Comparison of ENCODE assay signal across 2 cellular contexts in genomic region chr4:109162759-109163158, GRCh38.
TF ChIP-seq lines count a peak whose summit lies in the region.

No MANE protein-coding gene starts in this region.

TF ChIP-seq in GM23338, 12 proteins besides CTCF, POLR2A, EP300 and RAD21:
- no peak for TF ChIP-seq EZH2phosphoT487 (IDR thresholded peaks at IDR 0.05; ENCODE audit: unreplicated experiment)
- TF ChIP-seq ZNF114 (CRISPR knock-in tag; IDR thresholded peaks at IDR 0.05): no peak
- TF ChIP-seq ZNF331 (CRISPR knock-in tag; IDR thresholded peaks at IDR 0.05; ENCODE audit: low read depth): no peak
- TF ChIP-seq REST (IDR thresholded peaks at IDR 0.05; ENCODE audit: unreplicated experiment): no peak
- TF ChIP-seq ETS1 (IDR thresholded peaks at IDR 0.05): no peak
- TF ChIP-seq ZNF462 (CRISPR knock-in tag; IDR thresholded peaks at IDR 0.05): no peak
- TF ChIP-seq EZH2 (IDR thresholded peaks at IDR 0.05; ENCODE audit: low read depth, unreplicated experiment): no peak
- TF ChIP-seq NANOG (IDR thresholded peaks at IDR 0.05; ENCODE audit: borderline replicate concordance): no peak
- TF ChIP-seq POLR2AphosphoS5 (IDR thresholded peaks at IDR 0.05; ENCODE audit: low read depth): no peak
- TF ChIP-seq JUNB (IDR thresholded peaks at IDR 0.05; ENCODE audit: unreplicated experiment): no peak
- no peak for TF ChIP-seq STAT1 (IDR thresholded peaks at IDR 0.05; ENCODE audit: unreplicated experiment)
- TF ChIP-seq CREB1 (CRISPR knock-in tag; IDR thresholded peaks at IDR 0.05; ENCODE audit: low read depth): no peak

TF ChIP-seq in H1, 55 proteins besides CTCF, POLR2A, EP300 and RAD21:
- no peak for TF ChIP-seq CTBP2 (IDR thresholded peaks at IDR 0.05; ENCODE audit: borderline replicate concordance, insufficient read depth, insufficient read length, low read length)
- TF ChIP-seq EZH2 (IDR thresholded peaks at IDR 0.05; ENCODE audit: low read depth, low read length, severe bottlenecking): no peak
- no peak for TF ChIP-seq CHD1 (IDR thresholded peaks at IDR 0.05; ENCODE audit: low read depth, low read length)
- no peak for TF ChIP-seq CHD7 (IDR thresholded peaks at IDR 0.05; ENCODE audit: insufficient replicate concordance, low read length)
- TF ChIP-seq YY1 (IDR thresholded peaks at IDR 0.05; ENCODE audit: low read depth, low read length): no peak
- TF ChIP-seq GTF2F1 (IDR thresholded peaks at IDR 0.05; ENCODE audit: borderline replicate concordance, low read depth, low read length): no peak
- no peak for TF ChIP-seq ATF3 (IDR thresholded peaks at IDR 0.05; ENCODE audit: insufficient read depth, low read depth, low read length)
- TF ChIP-seq RFX5 (IDR thresholded peaks at IDR 0.05; ENCODE audit: borderline replicate concordance, low read depth, low read length): no peak
- TF ChIP-seq TEAD4 (IDR thresholded peaks at IDR 0.05; ENCODE audit: low read depth, low read length): no peak
- no peak for TF ChIP-seq JUND (IDR thresholded peaks at IDR 0.05; ENCODE audit: low read length)
- no peak for TF ChIP-seq HDAC6 (IDR thresholded peaks at IDR 0.05; ENCODE audit: low read depth, low read length)
- no peak for TF ChIP-seq PHF8 (conservative IDR thresholded peaks at IDR 0.05; ENCODE audit: low read depth, low read length)
- TF ChIP-seq POLR2AphosphoS5 (IDR thresholded peaks at IDR 0.05; ENCODE audit: low read depth, low read length): no peak
- no peak for TF ChIP-seq MAFK (IDR thresholded peaks at IDR 0.05; ENCODE audit: low read depth, low read length)
- TF ChIP-seq RBBP5 (IDR thresholded peaks at IDR 0.05; ENCODE audit: borderline replicate concordance, low read depth, low read length): no peak
- no peak for TF ChIP-seq TBP (IDR thresholded peaks at IDR 0.05; ENCODE audit: low read depth, low read length)
- TF ChIP-seq KDM5A (IDR thresholded peaks at IDR 0.05; ENCODE audit: low read length): no peak
- no peak for TF ChIP-seq CBX5 (IDR thresholded peaks at IDR 0.05; ENCODE audit: low read depth, low read length)
- TF ChIP-seq HDAC2 (IDR thresholded peaks at IDR 0.05; ENCODE audit: borderline replicate concordance in 1 of 2, low read depth in 2 of 2, low read length in 2 of 2): no peak
- no peak for TF ChIP-seq TAF1 (IDR thresholded peaks at IDR 0.05; ENCODE audit: low read depth, low read length)
